ENCODE assay signal across 1 cellular context in the genomic region with DNA sequence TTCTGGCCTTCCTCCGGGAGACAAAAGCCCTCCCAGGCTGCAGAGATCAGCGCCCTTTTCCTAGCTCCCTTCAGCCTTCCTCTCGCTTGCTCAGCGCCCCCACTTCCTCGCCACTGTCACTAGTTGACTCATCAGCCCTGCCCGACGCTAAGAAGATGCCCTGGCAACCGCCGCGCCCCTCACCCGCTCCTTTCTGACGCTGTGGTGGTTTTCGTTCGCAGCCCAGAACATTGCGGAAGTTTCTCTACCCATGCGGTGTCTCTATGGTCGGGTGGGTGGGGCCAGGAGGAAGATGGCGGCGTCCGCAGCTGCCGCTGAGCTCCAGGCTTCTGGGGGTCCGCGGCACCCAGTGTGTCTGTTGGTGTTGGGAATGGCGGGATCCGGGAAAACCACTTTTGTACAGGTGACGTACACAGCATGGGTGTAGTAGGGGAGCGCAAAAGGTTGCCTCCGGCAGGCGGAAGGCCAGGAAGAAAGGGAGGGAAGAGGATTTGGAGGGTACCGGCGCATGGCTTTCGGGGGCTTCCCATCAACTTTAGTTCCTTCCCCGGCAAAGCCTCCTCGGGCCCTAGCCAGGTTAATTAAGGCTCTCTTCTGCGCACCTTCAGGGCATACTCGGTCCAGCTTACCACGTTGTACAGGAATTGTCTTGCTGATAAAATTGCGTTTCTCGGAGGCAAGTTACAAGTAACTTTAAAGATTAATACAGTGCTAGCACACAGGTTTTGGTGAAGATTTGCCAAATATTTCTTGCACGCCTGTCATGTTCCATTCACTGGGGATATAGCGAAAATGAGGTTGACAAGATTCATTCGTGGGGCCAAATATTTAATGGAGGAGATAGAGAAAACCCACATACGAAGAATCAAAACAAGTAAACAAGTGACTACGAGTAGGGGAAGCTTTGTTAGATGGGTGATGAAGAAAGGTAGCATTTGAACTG.
TF ChIP-seq lines count a peak whose summit lies in the region.

A gene with protein sequence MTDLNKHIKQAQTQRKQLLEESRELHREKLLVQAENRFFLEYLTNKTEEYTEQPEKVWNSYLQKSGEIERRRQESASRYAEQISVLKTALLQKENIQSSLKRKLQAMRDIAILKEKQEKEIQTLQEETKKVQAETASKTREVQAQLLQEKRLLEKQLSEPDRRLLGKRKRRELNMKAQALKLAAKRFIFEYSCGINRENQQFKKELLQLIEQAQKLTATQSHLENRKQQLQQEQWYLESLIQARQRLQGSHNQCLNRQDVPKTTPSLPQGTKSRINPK (minus strand): TSS at position 246 of the 943 bp plus-strand sequence. CDS start 1,213 bp downstream, outside the sequence.
TSS of gene GPN1 (plus strand) at position 284 of the 943 bp plus-strand sequence. CDS start at position 293, 9 bp downstream.

TF ChIP-seq in HepG2, 621 proteins besides CTCF, POLR2A, EP300 and RAD21 (continued from another document and continues in another):
- TF ChIP-seq, protein P1, sequence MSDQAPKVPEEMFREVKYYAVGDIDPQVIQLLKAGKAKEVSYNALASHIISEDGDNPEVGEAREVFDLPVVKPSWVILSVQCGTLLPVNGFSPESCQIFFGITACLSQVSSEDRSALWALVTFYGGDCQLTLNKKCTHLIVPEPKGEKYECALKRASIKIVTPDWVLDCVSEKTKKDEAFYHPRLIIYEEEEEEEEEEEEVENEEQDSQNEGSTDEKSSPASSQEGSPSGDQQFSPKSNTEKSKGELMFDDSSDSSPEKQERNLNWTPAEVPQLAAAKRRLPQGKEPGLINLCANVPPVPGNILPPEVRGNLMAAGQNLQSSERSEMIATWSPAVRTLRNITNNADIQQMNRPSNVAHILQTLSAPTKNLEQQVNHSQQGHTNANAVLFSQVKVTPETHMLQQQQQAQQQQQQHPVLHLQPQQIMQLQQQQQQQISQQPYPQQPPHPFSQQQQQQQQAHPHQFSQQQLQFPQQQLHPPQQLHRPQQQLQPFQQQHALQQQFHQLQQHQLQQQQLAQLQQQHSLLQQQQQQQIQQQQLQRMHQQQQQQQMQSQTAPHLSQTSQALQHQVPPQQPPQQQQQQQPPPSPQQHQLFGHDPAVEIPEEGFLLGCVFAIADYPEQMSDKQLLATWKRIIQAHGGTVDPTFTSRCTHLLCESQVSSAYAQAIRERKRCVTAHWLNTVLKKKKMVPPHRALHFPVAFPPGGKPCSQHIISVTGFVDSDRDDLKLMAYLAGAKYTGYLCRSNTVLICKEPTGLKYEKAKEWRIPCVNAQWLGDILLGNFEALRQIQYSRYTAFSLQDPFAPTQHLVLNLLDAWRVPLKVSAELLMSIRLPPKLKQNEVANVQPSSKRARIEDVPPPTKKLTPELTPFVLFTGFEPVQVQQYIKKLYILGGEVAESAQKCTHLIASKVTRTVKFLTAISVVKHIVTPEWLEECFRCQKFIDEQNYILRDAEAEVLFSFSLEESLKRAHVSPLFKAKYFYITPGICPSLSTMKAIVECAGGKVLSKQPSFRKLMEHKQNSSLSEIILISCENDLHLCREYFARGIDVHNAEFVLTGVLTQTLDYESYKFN (CRISPR knock-in tag; conservative IDR thresholded peaks at IDR 0.05), result peak; percentile 48
- peak; percentile 61; the same call in 1 of the 2 replicates for TF ChIP-seq ZNF615 (CRISPR knock-in tag; IDR thresholded peaks at IDR 0.05; ENCODE audit: borderline replicate concordance)
- TF ChIP-seq, protein P2, sequence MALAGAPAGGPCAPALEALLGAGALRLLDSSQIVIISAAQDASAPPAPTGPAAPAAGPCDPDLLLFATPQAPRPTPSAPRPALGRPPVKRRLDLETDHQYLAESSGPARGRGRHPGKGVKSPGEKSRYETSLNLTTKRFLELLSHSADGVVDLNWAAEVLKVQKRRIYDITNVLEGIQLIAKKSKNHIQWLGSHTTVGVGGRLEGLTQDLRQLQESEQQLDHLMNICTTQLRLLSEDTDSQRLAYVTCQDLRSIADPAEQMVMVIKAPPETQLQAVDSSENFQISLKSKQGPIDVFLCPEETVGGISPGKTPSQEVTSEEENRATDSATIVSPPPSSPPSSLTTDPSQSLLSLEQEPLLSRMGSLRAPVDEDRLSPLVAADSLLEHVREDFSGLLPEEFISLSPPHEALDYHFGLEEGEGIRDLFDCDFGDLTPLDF (CRISPR knock-in tag; IDR thresholded peaks at IDR 0.05), result no peak
- TF ChIP-seq TFAP4 (IDR thresholded peaks at IDR 0.05; ENCODE audit: borderline replicate concordance, low read depth), result 0 out of 2 replicates have a peak, but pooled peaks have one; percentile 20
- peak; percentile 82; the same call in 1 of the 2 replicates for TF ChIP-seq ZNF589 (CRISPR knock-in tag; conservative IDR thresholded peaks at IDR 0.05)
- no peak for TF ChIP-seq DPF2 (CRISPR knock-in tag; IDR thresholded peaks at IDR 0.05; ENCODE audit: borderline replicate concordance, low read depth)
- TF ChIP-seq KDM5B (CRISPR knock-in tag; IDR thresholded peaks at IDR 0.05; ENCODE audit: borderline replicate concordance), result no peak; the same call in 1 of the 2 replicates
- 0 out of 2 replicates have a peak, but pooled peaks have one; percentile 84 for TF ChIP-seq SNAI1 (CRISPR knock-in tag; IDR thresholded peaks at IDR 0.05; ENCODE audit: borderline replicate concordance)
- TF ChIP-seq CC2D1A (CRISPR knock-in tag; IDR thresholded peaks at IDR 0.05), result no peak
- TF ChIP-seq ZNF790 (CRISPR knock-in tag; IDR thresholded peaks at IDR 0.05; ENCODE audit: borderline replicate concordance), result peak; percentile 67; the same call in 1 of the 2 replicates
- TF ChIP-seq ATF2 (CRISPR knock-in tag; IDR thresholded peaks at IDR 0.05), result peak; percentile 70
- peak; percentile 78 for TF ChIP-seq SRSF1 (optimal IDR thresholded peaks at IDR 0.05; ENCODE audit: low read depth, low read length)
- TF ChIP-seq TCF7 (IDR thresholded peaks at IDR 0.05; ENCODE audit: low read depth), result 0 out of 2 replicates have a peak, but pooled peaks have one; percentile 14
- no peak for TF ChIP-seq ETS1 (CRISPR knock-in tag; IDR thresholded peaks at IDR 0.05)
- TF ChIP-seq ZNF878 (CRISPR knock-in tag; IDR thresholded peaks at IDR 0.05), result peak; percentile 88; the same call in 1 of the 2 replicates
- TF ChIP-seq, protein P3, sequence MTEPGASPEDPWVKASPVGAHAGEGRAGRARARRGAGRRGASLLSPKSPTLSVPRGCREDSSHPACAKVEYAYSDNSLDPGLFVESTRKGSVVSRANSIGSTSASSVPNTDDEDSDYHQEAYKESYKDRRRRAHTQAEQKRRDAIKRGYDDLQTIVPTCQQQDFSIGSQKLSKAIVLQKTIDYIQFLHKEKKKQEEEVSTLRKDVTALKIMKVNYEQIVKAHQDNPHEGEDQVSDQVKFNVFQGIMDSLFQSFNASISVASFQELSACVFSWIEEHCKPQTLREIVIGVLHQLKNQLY (CRISPR knock-in tag; IDR thresholded peaks at IDR 0.05), result 0 out of 2 replicates have a peak, but pooled peaks have one; percentile 33
- TF ChIP-seq REPIN1 (CRISPR knock-in tag; IDR thresholded peaks at IDR 0.05; ENCODE audit: borderline replicate concordance, low read depth), result peak; percentile 94
- no peak for TF ChIP-seq TERF1 (CRISPR knock-in tag; IDR thresholded peaks at IDR 0.05)
- TF ChIP-seq, protein P4, sequence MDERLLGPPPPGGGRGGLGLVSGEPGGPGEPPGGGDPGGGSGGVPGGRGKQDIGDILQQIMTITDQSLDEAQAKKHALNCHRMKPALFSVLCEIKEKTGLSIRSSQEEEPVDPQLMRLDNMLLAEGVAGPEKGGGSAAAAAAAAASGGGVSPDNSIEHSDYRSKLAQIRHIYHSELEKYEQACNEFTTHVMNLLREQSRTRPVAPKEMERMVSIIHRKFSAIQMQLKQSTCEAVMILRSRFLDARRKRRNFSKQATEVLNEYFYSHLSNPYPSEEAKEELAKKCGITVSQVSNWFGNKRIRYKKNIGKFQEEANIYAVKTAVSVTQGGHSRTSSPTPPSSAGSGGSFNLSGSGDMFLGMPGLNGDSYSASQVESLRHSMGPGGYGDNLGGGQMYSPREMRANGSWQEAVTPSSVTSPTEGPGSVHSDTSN (CRISPR knock-in tag; IDR thresholded peaks at IDR 0.05), result no peak
- peak; percentile 99 for TF ChIP-seq HDAC1 (CRISPR knock-in tag; IDR thresholded peaks at IDR 0.05)
- TF ChIP-seq NBN (conservative IDR thresholded peaks at IDR 0.05), result no peak
- peak; percentile 80 for TF ChIP-seq POGK (CRISPR knock-in tag; conservative IDR thresholded peaks at IDR 0.05)
- TF ChIP-seq, protein P5, sequence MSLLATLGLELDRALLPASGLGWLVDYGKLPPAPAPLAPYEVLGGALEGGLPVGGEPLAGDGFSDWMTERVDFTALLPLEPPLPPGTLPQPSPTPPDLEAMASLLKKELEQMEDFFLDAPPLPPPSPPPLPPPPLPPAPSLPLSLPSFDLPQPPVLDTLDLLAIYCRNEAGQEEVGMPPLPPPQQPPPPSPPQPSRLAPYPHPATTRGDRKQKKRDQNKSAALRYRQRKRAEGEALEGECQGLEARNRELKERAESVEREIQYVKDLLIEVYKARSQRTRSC (CRISPR knock-in tag; IDR thresholded peaks at IDR 0.05; ENCODE audit: low read depth), result no peak
- TF ChIP-seq ZMYM3 (CRISPR knock-in tag; IDR thresholded peaks at IDR 0.05), result no peak
- TF ChIP-seq, protein P6, sequence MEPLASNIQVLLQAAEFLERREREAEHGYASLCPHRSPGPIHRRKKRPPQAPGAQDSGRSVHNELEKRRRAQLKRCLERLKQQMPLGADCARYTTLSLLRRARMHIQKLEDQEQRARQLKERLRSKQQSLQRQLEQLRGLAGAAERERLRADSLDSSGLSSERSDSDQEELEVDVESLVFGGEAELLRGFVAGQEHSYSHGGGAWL (CRISPR knock-in tag; IDR thresholded peaks at IDR 0.05), result peak; percentile 89; the same call in 1 of the 2 replicates
- no peak for TF ChIP-seq RAD51 (IDR thresholded peaks at IDR 0.05; ENCODE audit: borderline replicate concordance)
- peak; percentile 94 for TF ChIP-seq HOXA3 (CRISPR knock-in tag; IDR thresholded peaks at IDR 0.05)
- no peak for TF ChIP-seq HOXA7 (CRISPR knock-in tag; IDR thresholded peaks at IDR 0.05)
- TF ChIP-seq ZNF75D (CRISPR knock-in tag; IDR thresholded peaks at IDR 0.05; ENCODE audit: borderline replicate concordance), result no peak
- no peak for TF ChIP-seq PRDM10 (CRISPR knock-in tag; IDR thresholded peaks at IDR 0.05; ENCODE audit: low read depth)
